ENCODE assay signal across 19 cellular contexts in genomic region chr16:85091522-85091910, GRCh38. TPM values are rescaled to one million over a fixed set of nuclear protein-coding genes. Genes with fewer than 3 reads are reported as not detected.
"Had no signal": no experiment of that assay in that cellular context is flagged by ENCODE, and none has a peak within 500 bp of the region (broad histone marks: within the 10 kb centered on the region; RNA-seq: fewer than 3 reads in every experiment).

No MANE protein-coding gene starts in this region.

- H3K27me3 Mint-ChIP-seq: T-helper 17 cell had no signal

- H3K4me1 Mint-ChIP-seq: T-helper 17 cell had no signal

- H3K27ac ChIP-seq: coronary artery, heart right ventricle, prostate gland, right lobe of liver, spleen had no signal

- H3K9me3 Mint-ChIP-seq: stimulated activated naive B cell treated with anti-CD40 and anti-IgM and Interleukin-4, amounts not matched to agents 10 μg/mL and 1 μg/mL and 100 μg/mL, for 72 hours had no signal

- H3K36me3 ChIP-seq: prostate gland, right lobe of liver had no signal

- H3K4me3 ChIP-seq: coronary artery, heart right ventricle, prostate gland, right lobe of liver, spleen had no signal

- H3K27ac Mint-ChIP-seq: stimulated activated naive B cell treated with anti-CD40 and anti-IgM and Interleukin-4, amounts not matched to agents 10 μg/mL and 1 μg/mL and 100 μg/mL, for 72 hours had no signal

- ATAC-seq: stimulated activated naive B cell treated with anti-CD40 and anti-IgM and Interleukin-4, amounts not matched to agents 10 μg/mL and 1 μg/mL and 100 μg/mL, for 72 hours; T-helper 17 cell had no signal

- H3K9me3 ChIP-seq: heart right ventricle, prostate gland, right lobe of liver, spleen had no signal

- H3K27me3 ChIP-seq: right lobe of liver had no signal

- H3K36me3 Mint-ChIP-seq: stimulated activated naive B cell treated with anti-CD40 and anti-IgM and Interleukin-4, amounts not matched to agents 10 μg/mL and 1 μg/mL and 100 μg/mL, for 72 hours had no signal

- H3K4me3 Mint-ChIP-seq: stimulated activated naive B cell treated with anti-CD40 and anti-IgM and Interleukin-4, amounts not matched to agents 10 μg/mL and 1 μg/mL and 100 μg/mL, for 72 hours; T-helper 17 cell had no signal

- DNase-seq: activated CD4-positive, alpha-beta T cell treated with anti-CD3 and anti-CD28 coated beads, Interleukin-2, amount 50 U/mL, for 4 hours; activated CD4-positive, CD25-positive, alpha-beta regulatory T cell; activated gamma-delta T cell treated with Interleukin-2 at 50 U/mL for 16 hours; activated T-cell treated with anti-CD3 and anti-CD28 coated beads, Interleukin-2, amount 50 U/mL, for 48 hours; central memory CD4-positive, alpha-beta T cell; effector CD4-positive, alpha-beta T cell; heart right ventricle; midbrain; spleen; stimulated activated CD4-positive, alpha-beta T cell treated with anti-CD3 and anti-CD28 coated beads, Interleukin-1b, Interleukin-23, amount 100 ng/mL, for 48 hours; stimulated activated naive B cell treated with anti-CD40 and anti-IgM and Interleukin-4, amounts not matched to agents 10 μg/mL and 1 μg/mL and 100 μg/mL, for 72 hours; T-helper 17 cell; trophoblast cell had no signal

RNA-seq across cellular contexts. Expression of gene CIBAR2, which starts 20.8 kb away (rescaled TPM):
- total RNA-seq: heart right ventricle, kidney epithelial cell, liver, prostate gland, right lobe of liver, subcutaneous adipose tissue, T-helper 17 cell had no signal
- polyA plus RNA-seq: heart right ventricle, liver had no signal
